In genomic region chr13:109275848-109276247, GRCh38 we compare ENCODE assay signal across 15 cellular contexts.
DNase-seq lines count a peak whose midpoint lies in the region; ATAC-seq and TF ChIP-seq lines count a peak whose summit lies in the region.
"Had no signal": no experiment of that assay in that cellular context is flagged by ENCODE, and none has a peak within 500 bp of the region (broad histone marks: within the 10 kb centered on the region; RNA-seq: fewer than 3 reads in every experiment).

No MANE protein-coding gene starts in this region.

- no peaks in the 10 kb centered on the region for H3K27me3 Mint-ChIP-seq in Calu3 (ENCODE audit: unreplicated experiment)
- no peaks in the 10 kb centered on the region for H3K27me3 Mint-ChIP-seq in activated CD4-positive, alpha-beta memory T cell treated with anti-CD3 and anti-CD28 coated beads, Interleukin-2, amount 10 ng/mL, durations not matched to agents 7 days and 5 days

- no peak overlapping the region for H3K4me3 Mint-ChIP-seq in Calu3 (ENCODE audit: low read depth, unreplicated experiment)
- H3K4me3 Mint-ChIP-seq in activated CD4-positive, alpha-beta memory T cell treated with anti-CD3 and anti-CD28 coated beads, Interleukin-2, amount 10 ng/mL, durations not matched to agents 7 days and 5 days, result no peak overlapping the region

- H3K36me3 Mint-ChIP-seq in Calu3 (ENCODE audit: insufficient read depth, unreplicated experiment), result peaks cover 5% of the 10 kb centered on the region
- no peaks in the 10 kb centered on the region for H3K36me3 Mint-ChIP-seq in activated CD4-positive, alpha-beta memory T cell treated with anti-CD3 and anti-CD28 coated beads, Interleukin-2, amount 10 ng/mL, durations not matched to agents 7 days and 5 days (ENCODE audit: low read depth)

- no peak overlapping the region for H3K27ac ChIP-seq in ascending aorta
- H3K27ac ChIP-seq: gastroesophageal sphincter had no signal

- intact Hi-C loops in Calu3 (cut with micrococcal nuclease; ENCODE audit: unreplicated experiment), result no loop called here
- intact Hi-C loops in ascending aorta (cut with DNase I), result no loop called here

- TF ChIP-seq CTCF in Calu3 (IDR thresholded peaks at IDR 0.05; ENCODE audit: unreplicated experiment) (no peak), LNCaP clone FGC (IDR thresholded peaks at IDR 0.05; ENCODE audit: control insufficient read depth, extremely low read depth, insufficient read depth) (peak; percentile 27; the same call in 1 of the 2 replicates), cardiac fibroblast (IDR thresholded peaks at IDR 0.05; ENCODE audit: low read depth, low read length) (peak; percentile 35), ascending aorta (IDR thresholded peaks at IDR 0.05) (peak in 1 of 3 experiments; percentile 4)

- no peaks in the 10 kb centered on the region for H3K27me3 ChIP-seq in ascending aorta
- H3K27me3 ChIP-seq: gastroesophageal sphincter had no signal

- POLR2A ChIA-PET in activated CD4-positive, alpha-beta memory T cell treated with anti-CD3 and anti-CD28 coated beads, Interleukin-2, amount 10 ng/mL, durations not matched to agents 7 days and 5 days (lab: Charles Lee), result no interaction called here

- CTCF ChIA-PET in Calu3 (lab: Charles Lee), result no interaction called here
- CTCF ChIA-PET in activated CD4-positive, alpha-beta memory T cell treated with anti-CD3 and anti-CD28 coated beads, Interleukin-2, amount 10 ng/mL, durations not matched to agents 7 days and 5 days (lab: Charles Lee), result no interaction called here

- no peaks in the 10 kb centered on the region for H3K4me1 Mint-ChIP-seq in Calu3 (ENCODE audit: low read depth, unreplicated experiment)
- H3K4me1 Mint-ChIP-seq in activated CD4-positive, alpha-beta memory T cell treated with anti-CD3 and anti-CD28 coated beads, Interleukin-2, amount 10 ng/mL, durations not matched to agents 7 days and 5 days, result no peaks in the 10 kb centered on the region

- BruUV-seq in Calu3 (replicated peaks; lab: Mats Ljungman, UMichigan), result no TSS peak

- H3K36me3 ChIP-seq in ascending aorta, result no peaks in the 10 kb centered on the region
- H3K36me3 ChIP-seq: gastroesophageal sphincter had no signal

- DNase-seq in Calu3 (peak; percentile 13), LNCaP clone FGC (ENCODE audit: low read depth) (peak; percentile 2), cardiac fibroblast (ENCODE audit: low read depth in 2 of 2) (no peak), myocyte (ENCODE audit: low read depth) (peak; percentile 31), DMS79 treated with DMSO at 0.1 percent for 48 hours (lab: John Stamatoyannopoulos, UW) (no peak), ascending aorta (ENCODE audit: low spot score in 2 of 2) (no peak)
- no peak for DNase-seq in activated CD4-positive, alpha-beta memory T cell treated with anti-CD3 and anti-CD28 coated beads, Interleukin-2, amount 10 ng/mL, durations not matched to agents 7 days and 5 days
- DNase-seq: activated T-cell treated with anti-CD3 and anti-CD28 coated beads, Interleukin-2, amount 50 U/mL, for 1 hour; EL; GOT3; midbrain; NCI-H1092 treated with DMSO at 0.1 percent for 48 hours; T1000 had no signal

- H3K27ac Mint-ChIP-seq in Calu3 (ENCODE audit: unreplicated experiment), result no peak overlapping the region
- H3K27ac Mint-ChIP-seq in activated CD4-positive, alpha-beta memory T cell treated with anti-CD3 and anti-CD28 coated beads, Interleukin-2, amount 10 ng/mL, durations not matched to agents 7 days and 5 days, result no peak overlapping the region

- no peaks in the 10 kb centered on the region for H3K9me3 ChIP-seq in ascending aorta
- H3K9me3 ChIP-seq: gastroesophageal sphincter had no signal

- no peak for ATAC-seq in GM18511 (IDR thresholded peaks at IDR 0.05; ENCODE audit: unreplicated experiment)
- ATAC-seq: gastroesophageal sphincter had no signal

- H3K4me1 ChIP-seq in ascending aorta, result no peaks in the 10 kb centered on the region
- H3K4me1 ChIP-seq: gastroesophageal sphincter had no signal

- H3K4me3 ChIP-seq in LNCaP clone FGC (ENCODE audit: low read depth, low read length) (no peak overlapping the region), cardiac fibroblast (replicated peaks in 1 of 2; ENCODE audit: low read depth in 2 of 2, low read length in 2 of 2) (no peak overlapping the region), ascending aorta (no peak overlapping the region)
- H3K4me3 ChIP-seq: gastroesophageal sphincter had no signal

- H3K9me3 Mint-ChIP-seq in Calu3 (ENCODE audit: low read depth, unreplicated experiment), result no peaks in the 10 kb centered on the region
- no peaks in the 10 kb centered on the region for H3K9me3 Mint-ChIP-seq in activated CD4-positive, alpha-beta memory T cell treated with anti-CD3 and anti-CD28 coated beads, Interleukin-2, amount 10 ng/mL, durations not matched to agents 7 days and 5 days

Comparison
In these comparisons a context has a peak if more than half of its experiments do, and no peak if none do; other contexts are left out.
1. DNase-seq: peak in Calu3 (single experiment), LNCaP clone FGC (single experiment) and myocyte (single experiment); none in cardiac fibroblast (0 of 2), activated CD4-positive, alpha-beta memory T cell treated with anti-CD3 and anti-CD28 coated beads, Interleukin-2, amount 10 ng/mL, durations not matched to agents 7 days and 5 days (single experiment), DMS79 treated with DMSO at 0.1 percent for 48 hours (single experiment) and ascending aorta (0 of 2).